8 cellular contexts compared by ENCODE assay signal in genomic region chr5:115543931-115544370, GRCh38. TPM values are rescaled to one million over a fixed set of nuclear protein-coding genes. Genes with fewer than 3 reads are reported as not detected.
DNase-seq lines count a peak whose midpoint lies in the region; ATAC-seq and TF ChIP-seq lines count a peak whose summit lies in the region.

No MANE protein-coding gene starts in this region.

- H3K4me1 ChIP-seq in DOHH2 (ENCODE audit: control insufficient read depth, low read length) = peaks cover 38% of the 10 kb centered on the region
- peaks cover 26% of the 10 kb centered on the region for H3K4me1 ChIP-seq in KMS-11 (ENCODE audit: low read depth, poor library complexity, severe bottlenecking)

- peak overlapping the region; percentile 83 for H3K27ac ChIP-seq in DOHH2 (ENCODE audit: low read depth, low read length)
- H3K27ac ChIP-seq in KMS-11 = peak overlapping the region; percentile 96
- peak overlapping the region; percentile 97 for H3K27ac ChIP-seq in WERI-Rb-1

- H3K27me3 ChIP-seq in DOHH2 (ENCODE audit: control insufficient read depth, low read length) = no peaks in the 10 kb centered on the region
- H3K27me3 ChIP-seq in KMS-11 (ENCODE audit: insufficient read depth, low read depth) = no peaks in the 10 kb centered on the region
- no peaks in the 10 kb centered on the region for H3K27me3 ChIP-seq in WERI-Rb-1 (ENCODE audit: insufficient read depth, low read depth, severe bottlenecking)

- peaks cover 59% of the 10 kb centered on the region for H3K36me3 ChIP-seq in DOHH2 (ENCODE audit: control insufficient read depth, low read length)
- peaks cover 6% of the 10 kb centered on the region; the same call in 1 of the 2 replicates for H3K36me3 ChIP-seq in KMS-11 (ENCODE audit: insufficient read depth)
- peaks cover 44% of the 10 kb centered on the region for H3K36me3 ChIP-seq in WERI-Rb-1

- H3K4me3 ChIP-seq in DOHH2 (ENCODE audit: low read length) (peak overlapping the region; percentile 94), KMS-11 (IDR thresholded peaks at IDR 0.05; ENCODE audit: insufficient read depth, low read depth, low read length) (no peak overlapping the region), WERI-Rb-1 (ENCODE audit: low read depth, low read length) (peak overlapping the region; percentile 69)

- H4K20me1 ChIP-seq in DOHH2 (ENCODE audit: control insufficient read depth, insufficient read depth, low read depth, low read length) (peaks cover 26% of the 10 kb centered on the region), KMS-11 (ENCODE audit: insufficient read depth) (peaks cover 20% of the 10 kb centered on the region)

- ATAC-seq in GM21515 (IDR thresholded peaks at IDR 0.05; ENCODE audit: unreplicated experiment) = peak; percentile 46

- peak; percentile 52 for DNase-seq in WERI-Rb-1
- peak; percentile 25 for DNase-seq in cerebellum (ENCODE audit: low spot score)
- DNase-seq in kidney glomerular epithelial cell (lab: John Stamatoyannopoulos, UW) = peak; percentile 60
- DNase-seq in stimulated activated CD4-positive, alpha-beta T cell treated with anti-CD3 and anti-CD28 coated beads, Interleukin-1b, Interleukin-23, amount 100 ng/mL, for 24 hours (ENCODE audit: low read depth in 4 of 4, low spot score in 1 of 4) = peak in 3 of 4 experiments; percentile 22 to 39 (median 35)
- no peak for DNase-seq in DMS153 treated with DMSO at 0.1 percent for 48 hours (lab: John Stamatoyannopoulos, UW; ENCODE audit: unreplicated experiment)

- H3K9ac ChIP-seq in KMS-11 = peak overlapping the region; percentile 96

- H3K4me2 ChIP-seq in DOHH2 (ENCODE audit: low read length) = peak overlapping the region; percentile 91
- peak overlapping the region; percentile 97 for H3K4me2 ChIP-seq in KMS-11

- H2AFZ ChIP-seq in KMS-11 (ENCODE audit: low read depth) = peak overlapping the region; percentile 41

- peaks cover 2% of the 10 kb centered on the region; the same call in 1 of the 2 replicates for H3F3A ChIP-seq in DOHH2 (ENCODE audit: control insufficient read depth, insufficient read depth)

- no peaks in the 10 kb centered on the region for H3K9me2 ChIP-seq in DOHH2 (replicated peaks; ENCODE audit: control insufficient read depth, low read length)

- TF ChIP-seq CTCF in DOHH2 (IDR thresholded peaks at IDR 0.05; ENCODE audit: low read depth, low read length, poor library complexity, severe bottlenecking) (no peak), KMS-11 (conservative IDR thresholded peaks at IDR 0.05; ENCODE audit: low read depth, low read length) (no peak), WERI-Rb-1 (IDR thresholded peaks at IDR 0.05; ENCODE audit: low read depth, low read length) (no peak)

- H3K79me2 ChIP-seq in DOHH2 (ENCODE audit: control insufficient read depth, low read length) (peaks cover 55% of the 10 kb centered on the region), KMS-11 (ENCODE audit: insufficient read depth, low read depth) (peaks cover 52% of the 10 kb centered on the region)

- H3K9me3 ChIP-seq in DOHH2 (ENCODE audit: control insufficient read depth, insufficient read depth, low read length) (peaks cover 21% of the 10 kb centered on the region), WERI-Rb-1 (ENCODE audit: severe bottlenecking) (peaks cover 6% of the 10 kb centered on the region)

RNA-seq across cellular contexts. Expression of gene FEM1C, which starts 0.6 kb away (rescaled TPM):
- total RNA-seq in cerebellum = 47.2 TPM

RNA-seq across cellular contexts. Expression of gene TICAM2, which starts 58.3 kb away (rescaled TPM):
- total RNA-seq in cerebellum = 0.82 TPM
